In the genomic region with DNA sequence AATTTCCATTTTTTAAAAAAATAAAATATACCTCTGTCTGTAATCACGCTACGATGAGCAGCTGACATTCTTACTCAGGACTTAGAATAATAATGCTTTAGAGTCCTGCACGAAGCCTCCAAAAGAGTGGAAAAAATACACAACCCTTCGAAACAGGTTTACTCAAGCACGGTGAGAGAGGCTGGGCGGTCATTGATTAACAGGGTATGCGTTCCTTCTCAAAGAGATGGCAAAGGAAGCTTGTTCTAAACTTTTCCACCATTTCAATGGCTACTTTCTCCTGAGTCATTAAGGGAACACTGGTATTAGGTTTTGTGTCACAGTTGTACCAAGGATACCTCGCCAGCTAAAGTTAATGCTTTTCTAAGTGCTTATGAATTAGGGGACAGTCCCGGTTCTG, we compare ENCODE assay signal across 20 cellular contexts.
"Had no signal": no experiment of that assay in that cellular context is flagged by ENCODE, and none has a peak within 500 bp of the region (broad histone marks: within the 10 kb centered on the region; RNA-seq: fewer than 3 reads in every experiment).

No MANE protein-coding gene starts in this region.

- H3K4me1 Mint-ChIP-seq: activated B cell treated with CpG ODN at 0.5 μM for 24 hours; activated CD4-positive, alpha-beta T cell treated with anti-CD3 and anti-CD28 coated beads, Interleukin-2, amount 10 ng/mL, durations not matched to agents 24 days and 14 days; activated naive CD8-positive, alpha-beta T cell treated with anti-CD3 and anti-CD28 coated beads, Interleukin-2, amount 10 ng/mL, durations not matched to agents 7 days and 5 days had no signal

- H3K27ac ChIP-seq: ascending aorta, breast epithelium, epithelial cell of prostate, gastrocnemius medialis had no signal

- H3K9me3 ChIP-seq: ascending aorta, breast epithelium, gastrocnemius medialis had no signal

- H3K36me3 ChIP-seq: ascending aorta, breast epithelium, gastrocnemius medialis had no signal

- H3K4me3 Mint-ChIP-seq: activated B cell treated with CpG ODN at 0.5 μM for 24 hours; activated CD4-positive, alpha-beta T cell treated with anti-CD3 and anti-CD28 coated beads, Interleukin-2, amount 10 ng/mL, durations not matched to agents 24 days and 14 days; activated naive CD8-positive, alpha-beta T cell treated with anti-CD3 and anti-CD28 coated beads, Interleukin-2, amount 10 ng/mL, durations not matched to agents 7 days and 5 days; effector memory CD8-positive, alpha-beta T cell; T-helper 2 cell treated with Interferon-gamma antibody and Interleukin-4, amounts not matched to agents 5 μg/mL and 100 μg/mL, for 36 hours; type B pancreatic cell had no signal

- H3K4me1 ChIP-seq: breast epithelium had no signal

- H3K36me3 Mint-ChIP-seq: activated naive CD8-positive, alpha-beta T cell treated with anti-CD3 and anti-CD28 coated beads, Interleukin-2, amount 10 ng/mL, durations not matched to agents 7 days and 5 days; type B pancreatic cell had no signal

- H3K27ac Mint-ChIP-seq: activated B cell treated with CpG ODN at 0.5 μM for 24 hours; activated CD4-positive, alpha-beta T cell treated with anti-CD3 and anti-CD28 coated beads, Interleukin-2, amount 10 ng/mL, durations not matched to agents 24 days and 14 days; activated naive CD8-positive, alpha-beta T cell treated with anti-CD3 and anti-CD28 coated beads, Interleukin-2, amount 10 ng/mL, durations not matched to agents 7 days and 5 days; effector memory CD8-positive, alpha-beta T cell; T-helper 2 cell treated with Interferon-gamma antibody and Interleukin-4, amounts not matched to agents 5 μg/mL and 100 μg/mL, for 36 hours; type B pancreatic cell had no signal

- H3K27me3 Mint-ChIP-seq: activated B cell treated with CpG ODN at 0.5 μM for 24 hours; activated naive CD8-positive, alpha-beta T cell treated with anti-CD3 and anti-CD28 coated beads, Interleukin-2, amount 10 ng/mL, durations not matched to agents 7 days and 5 days; effector memory CD8-positive, alpha-beta T cell had no signal

- H3K27me3 ChIP-seq: ascending aorta, breast epithelium, gastrocnemius medialis had no signal

- DNase-seq: activated B cell treated with CpG ODN at 0.5 μM for 24 hours; activated CD4-positive, alpha-beta T cell treated with anti-CD3 and anti-CD28 coated beads, Interleukin-2, amount 10 ng/mL, durations not matched to agents 24 days and 14 days; activated CD8-positive, alpha-beta memory T cell treated with anti-CD3 and anti-CD28 coated beads, Interleukin-2, amount 50 U/mL, for 48 hours; activated gamma-delta T cell treated with Interleukin-2 at 50 U/mL for 16 hours; activated naive CD8-positive, alpha-beta T cell treated with anti-CD3 and anti-CD28 coated beads, Interleukin-2, amount 10 ng/mL, durations not matched to agents 7 days and 5 days; dermis blood vessel endothelial cell; effector memory CD8-positive, alpha-beta T cell; gastrocnemius medialis; islet precursor cell; stimulated activated CD4-positive, alpha-beta T cell treated with anti-CD3 and anti-CD28 coated beads, Interleukin-4, amount 100 ng/mL, for 4 hours; stimulated activated CD8-positive, alpha-beta memory T cell treated with anti-CD3 and anti-CD28 coated beads, Interleukin-4, amount 100 ng/mL, for 48 hours; stimulated activated naive CD4-positive, alpha-beta T cell treated with Interleukin-2 at 50 U/mL for 16 hours; substantia nigra had no signal

- H3K4me3 ChIP-seq: ascending aorta, breast epithelium, gastrocnemius medialis, lung, smooth muscle cell had no signal

- ATAC-seq: effector memory CD8-positive, alpha-beta T cell; gastrocnemius medialis had no signal

- H3K4me2 ChIP-seq: smooth muscle cell had no signal

- H3K9me3 Mint-ChIP-seq: activated B cell treated with CpG ODN at 0.5 μM for 24 hours; activated CD4-positive, alpha-beta T cell treated with anti-CD3 and anti-CD28 coated beads, Interleukin-2, amount 10 ng/mL, durations not matched to agents 24 days and 14 days; effector memory CD8-positive, alpha-beta T cell; T-helper 2 cell treated with Interferon-gamma antibody and Interleukin-4, amounts not matched to agents 5 μg/mL and 100 μg/mL, for 36 hours; type B pancreatic cell had no signal
